ENCODE assay signal across 8 cellular contexts in the genomic region with DNA sequence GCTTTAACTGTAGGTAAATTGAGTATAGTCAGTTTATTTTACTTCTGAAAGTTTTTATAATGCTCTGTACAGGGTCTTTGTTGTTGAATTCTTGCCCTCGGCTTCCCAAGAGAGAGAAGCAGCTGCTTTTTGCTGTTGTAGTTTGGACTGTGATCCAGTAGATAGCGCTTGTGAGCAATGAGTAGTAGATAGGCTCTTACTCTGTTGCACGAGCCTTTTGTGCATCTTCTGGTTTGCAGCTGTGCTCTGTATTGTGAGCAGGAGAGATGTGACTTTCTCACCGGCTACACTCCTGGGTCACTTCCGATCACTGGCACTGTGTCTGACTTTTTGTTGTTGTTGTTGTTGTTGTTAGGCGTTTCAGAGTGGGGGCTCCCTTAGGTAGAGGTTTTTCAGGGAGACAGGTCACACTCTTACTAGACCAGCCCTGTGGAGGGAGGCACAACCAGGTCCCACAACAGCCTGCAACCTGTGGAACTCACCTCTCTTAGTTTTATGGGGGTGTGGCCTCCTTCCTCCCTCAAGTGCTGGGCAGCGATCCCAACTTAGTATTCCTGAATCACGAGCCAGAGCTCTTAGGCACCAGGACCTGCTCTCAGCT.
DNase-seq lines count a peak whose midpoint lies in the region; FAIRE-seq and TF ChIP-seq lines count a peak whose summit lies in the region.

No MANE protein-coding gene starts in this region.

- peak; percentile 64 for FAIRE-seq in GM18507 (lab: Jason Lieb, UNC)

- H3K36me3 Mint-ChIP-seq in osteocyte (ENCODE audit: unreplicated experiment): no peaks in the 10 kb centered on the region

- WGBS in sigmoid colon, 2 donors: 50 to 51% methylated on average over 8 of the region's 8 CpGs

- H3K9me3 ChIP-seq in HEK293 (ENCODE audit: control insufficient read depth, insufficient read depth, low read depth, low read length) (no peaks in the 10 kb centered on the region), Loucy (ENCODE audit: insufficient read depth, low read depth, low read length) (no peaks in the 10 kb centered on the region), sigmoid colon (no peaks in the 10 kb centered on the region)

- no peak for TF ChIP-seq CTCF in HEK293 (tag by site-specific recombination; IDR thresholded peaks at IDR 0.05)
- peak; percentile 86 for TF ChIP-seq CTCF in Loucy (conservative IDR thresholded peaks at IDR 0.05; ENCODE audit: low read length)
- peak; percentile 58 for TF ChIP-seq CTCF in astrocyte of the cerebellum (IDR thresholded peaks at IDR 0.05; ENCODE audit: low read depth, low read length, missing control alignments)
- peak; percentile 55 for TF ChIP-seq CTCF in osteocyte (IDR thresholded peaks at IDR 0.05)
- TF ChIP-seq CTCF in sigmoid colon (IDR thresholded peaks at IDR 0.05): no peak

- H3K27ac Mint-ChIP-seq in osteocyte (ENCODE audit: unreplicated experiment): no peak overlapping the region

- no peaks in the 10 kb centered on the region for H3K36me3 ChIP-seq in HEK293 (ENCODE audit: control insufficient read depth in 2 of 2, insufficient read depth in 1 of 2, low read length in 2 of 2)
- H3K36me3 ChIP-seq in Loucy (ENCODE audit: insufficient read depth, low read length): no peaks in the 10 kb centered on the region
- no peaks in the 10 kb centered on the region for H3K36me3 ChIP-seq in sigmoid colon

- H3K4me1 ChIP-seq in HEK293 (ENCODE audit: control insufficient read depth, insufficient read depth, low read length): no peaks in the 10 kb centered on the region
- peaks cover 3% of the 10 kb centered on the region for H3K4me1 ChIP-seq in Loucy (ENCODE audit: insufficient read depth, low read length, poor library complexity, severe bottlenecking)
- no peaks in the 10 kb centered on the region for H3K4me1 ChIP-seq in sigmoid colon

- no peak overlapping the region for H3K4me2 ChIP-seq in Loucy (ENCODE audit: low read depth, low read length, poor library complexity, severe bottlenecking)

- no peak for TF ChIP-seq EP300 in sigmoid colon (IDR thresholded peaks at IDR 0.05)

- no peak overlapping the region for H3K9ac ChIP-seq in Loucy (ENCODE audit: low read depth, low read length, poor library complexity, severe bottlenecking)

- no peak overlapping the region for H3K27ac ChIP-seq in HEK293 (ENCODE audit: extremely low read depth, low read depth, low read length)
- no peak overlapping the region for H3K27ac ChIP-seq in sigmoid colon

- H3K4me1 Mint-ChIP-seq in osteocyte (ENCODE audit: unreplicated experiment): no peaks in the 10 kb centered on the region

- in situ Hi-C loops in astrocyte of the cerebellum (cut with HindIII; ENCODE audit: low sequenced_read_pairs): no loop called here

- DNase-seq in GM18507 (ENCODE audit: extremely low spot score, insufficient read length, low read depth): no peak
- peak; percentile 4 for DNase-seq in astrocyte of the cerebellum (ENCODE audit: low read depth)
- no peak for DNase-seq in osteocyte (ENCODE audit: extremely low spot score, unreplicated experiment)
- DNase-seq in activated gamma-delta T cell treated with Interleukin-2 at 50 U/mL for 16 hours: no peak
- DNase-seq in germinal center (ENCODE audit: low spot score): no peak
- DNase-seq in sigmoid colon: no peak

- H4K20me1 ChIP-seq in Loucy (ENCODE audit: insufficient read depth, low read length, poor library complexity, severe bottlenecking): no peaks in the 10 kb centered on the region

- intact Hi-C loops in sigmoid colon (cut with DNase I): no loop called here

- peak overlapping the region; percentile 64; the same call in 1 of the 2 replicates for H2AFZ ChIP-seq in Loucy (ENCODE audit: low read length)

- peaks cover 4% of the 10 kb centered on the region for H3K9me3 Mint-ChIP-seq in osteocyte (ENCODE audit: unreplicated experiment)

- no peak for TF ChIP-seq POLR2A in sigmoid colon (IDR thresholded peaks at IDR 0.05)

- H3K27me3 Mint-ChIP-seq in osteocyte (ENCODE audit: unreplicated experiment): peaks cover 2% of the 10 kb centered on the region

- no peaks in the 10 kb centered on the region for H3K79me2 ChIP-seq in Loucy (ENCODE audit: insufficient read depth, low read length)

- H3K27me3 ChIP-seq in Loucy (ENCODE audit: insufficient read depth, low read length, poor library complexity, severe bottlenecking) (no peaks in the 10 kb centered on the region), sigmoid colon (no peaks in the 10 kb centered on the region)

- H3K4me3 ChIP-seq in HEK293 (ENCODE audit: low read depth, low read length) (no peak overlapping the region), Loucy (ENCODE audit: low read length, poor library complexity, severe bottlenecking) (no peak overlapping the region), astrocyte of the cerebellum (ENCODE audit: low read depth, low read length) (no peak overlapping the region), sigmoid colon (no peak overlapping the region)

- H3K4me3 Mint-ChIP-seq in osteocyte (ENCODE audit: unreplicated experiment): no peak overlapping the region

- no peaks in the 10 kb centered on the region for H3F3A ChIP-seq in Loucy (ENCODE audit: low read depth)

- POLR2A ChIA-PET in HEK293 (lab: Yijun Ruan, JAX): no interaction called here

- no peaks in the 10 kb centered on the region for H3K9me2 ChIP-seq in Loucy (replicated peaks; ENCODE audit: low read depth, low read length)

- CTCF ChIA-PET in HEK293 (lab: Yijun Ruan, JAX): interaction anchor here (0.5 to 1.7 kb wide), 5 partner anchors 9 to 1990 kb away, joined by 3 to 6 read pairs (median 4); no protein-coding TSS in a partner anchor

TF ChIP-seq in HEK293, 187 proteins besides CTCF, POLR2A, EP300 and RAD21:
- TF ChIP-seq ZNF654 (tag by site-specific recombination; IDR thresholded peaks at IDR 0.05; ENCODE audit: low read depth) (peak; percentile 39), ZNF548 (tag by site-specific recombination; IDR thresholded peaks at IDR 0.05) (no peak), ZNF837 (tag by site-specific recombination; IDR thresholded peaks at IDR 0.05) (no peak)
TF ChIP-seq in HEK293: peak in this region for 1.

Comparison
In these comparisons a context has a peak if more than half of its experiments do, and no peak if none do; other contexts are left out.
1. CTCF ChIP-seq: peak in Loucy (single experiment), astrocyte of the cerebellum (single experiment) and osteocyte (single experiment); none in HEK293 (single experiment) and sigmoid colon (0 of 4).